Comparison of ENCODE assay signal across 1 cellular context in the genomic region with DNA sequence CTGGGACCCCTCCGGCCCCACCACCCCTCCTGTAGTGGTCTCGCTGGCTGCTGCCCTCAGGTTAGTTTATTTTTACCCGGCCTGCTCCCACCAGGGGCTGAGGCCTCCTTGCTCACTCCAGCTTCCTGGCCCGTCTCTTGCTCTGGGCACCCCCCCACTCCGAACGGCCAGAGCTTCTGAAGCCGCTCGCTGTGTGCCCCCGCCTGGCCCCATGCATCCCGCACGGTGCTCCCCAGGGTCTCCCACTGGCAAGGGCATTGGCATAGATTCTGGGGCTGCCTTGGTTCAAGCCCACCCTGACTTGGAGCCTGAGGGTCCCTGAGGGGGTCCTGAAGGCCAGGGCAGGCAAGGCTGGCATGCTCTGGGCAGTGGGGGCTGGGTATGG.
A peak's percentile ranks its signal among the peaks of the same experiment; 100 is the strongest.
TF ChIP-seq lines count a peak whose summit lies in the region.

No MANE protein-coding gene starts in this region.

TF ChIP-seq in HepG2, 621 proteins besides CTCF, POLR2A, EP300 and RAD21 (continued from another document):
- TF ChIP-seq ATRX (CRISPR knock-in tag; IDR thresholded peaks at IDR 0.05; ENCODE audit: borderline replicate concordance) (no peak), E2F2 (CRISPR knock-in tag; IDR thresholded peaks at IDR 0.05; ENCODE audit: borderline replicate concordance) (no peak), ZNF775 (CRISPR knock-in tag; IDR thresholded peaks at IDR 0.05; ENCODE audit: borderline replicate concordance) (no peak), TGIF2 (CRISPR knock-in tag; IDR thresholded peaks at IDR 0.05) (no peak), PTBP1 (IDR thresholded peaks at IDR 0.05; ENCODE audit: low read depth, low read length, poor library complexity, severe bottlenecking) (peak; percentile 46), GZF1 (CRISPR knock-in tag; IDR thresholded peaks at IDR 0.05) (no peak), ZFP90 (CRISPR knock-in tag; IDR thresholded peaks at IDR 0.05; ENCODE audit: borderline replicate concordance) (no peak), FIP1L1 (IDR thresholded peaks at IDR 0.05; ENCODE audit: borderline replicate concordance, insufficient read depth, low read depth, low read length) (0 out of 2 replicates have a peak, but pooled peaks have one; percentile 25), ZMAT5 (CRISPR knock-in tag; IDR thresholded peaks at IDR 0.05; ENCODE audit: borderline replicate concordance, low read depth) (no peak), ZNF263 (CRISPR knock-in tag; IDR thresholded peaks at IDR 0.05) (0 out of 2 replicates have a peak, but pooled peaks have one; percentile 18), HCFC1 (IDR thresholded peaks at IDR 0.05; ENCODE audit: low read depth, low read length) (no peak), NR0B2 (CRISPR knock-in tag; IDR thresholded peaks at IDR 0.05) (no peak), MBNL3 (CRISPR knock-in tag; conservative IDR thresholded peaks at IDR 0.05) (no peak), ONECUT2 (CRISPR knock-in tag; IDR thresholded peaks at IDR 0.05) (no peak)
- TF ChIP-seq, protein P1, sequence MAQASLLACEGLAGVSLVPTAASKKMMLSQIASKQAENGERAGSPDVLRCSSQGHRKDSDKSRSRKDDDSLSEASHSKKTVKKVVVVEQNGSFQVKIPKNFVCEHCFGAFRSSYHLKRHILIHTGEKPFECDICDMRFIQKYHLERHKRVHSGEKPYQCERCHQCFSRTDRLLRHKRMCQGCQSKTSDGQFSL (CRISPR knock-in tag; IDR thresholded peaks at IDR 0.05): 0 out of 2 replicates have a peak, but pooled peaks have one; percentile 23
- TF ChIP-seq, protein P2, sequence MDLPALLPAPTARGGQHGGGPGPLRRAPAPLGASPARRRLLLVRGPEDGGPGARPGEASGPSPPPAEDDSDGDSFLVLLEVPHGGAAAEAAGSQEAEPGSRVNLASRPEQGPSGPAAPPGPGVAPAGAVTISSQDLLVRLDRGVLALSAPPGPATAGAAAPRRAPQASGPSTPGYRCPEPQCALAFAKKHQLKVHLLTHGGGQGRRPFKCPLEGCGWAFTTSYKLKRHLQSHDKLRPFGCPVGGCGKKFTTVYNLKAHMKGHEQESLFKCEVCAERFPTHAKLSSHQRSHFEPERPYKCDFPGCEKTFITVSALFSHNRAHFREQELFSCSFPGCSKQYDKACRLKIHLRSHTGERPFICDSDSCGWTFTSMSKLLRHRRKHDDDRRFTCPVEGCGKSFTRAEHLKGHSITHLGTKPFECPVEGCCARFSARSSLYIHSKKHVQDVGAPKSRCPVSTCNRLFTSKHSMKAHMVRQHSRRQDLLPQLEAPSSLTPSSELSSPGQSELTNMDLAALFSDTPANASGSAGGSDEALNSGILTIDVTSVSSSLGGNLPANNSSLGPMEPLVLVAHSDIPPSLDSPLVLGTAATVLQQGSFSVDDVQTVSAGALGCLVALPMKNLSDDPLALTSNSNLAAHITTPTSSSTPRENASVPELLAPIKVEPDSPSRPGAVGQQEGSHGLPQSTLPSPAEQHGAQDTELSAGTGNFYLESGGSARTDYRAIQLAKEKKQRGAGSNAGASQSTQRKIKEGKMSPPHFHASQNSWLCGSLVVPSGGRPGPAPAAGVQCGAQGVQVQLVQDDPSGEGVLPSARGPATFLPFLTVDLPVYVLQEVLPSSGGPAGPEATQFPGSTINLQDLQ (CRISPR knock-in tag; IDR thresholded peaks at IDR 0.05): no peak
- TF ChIP-seq, protein P3, sequence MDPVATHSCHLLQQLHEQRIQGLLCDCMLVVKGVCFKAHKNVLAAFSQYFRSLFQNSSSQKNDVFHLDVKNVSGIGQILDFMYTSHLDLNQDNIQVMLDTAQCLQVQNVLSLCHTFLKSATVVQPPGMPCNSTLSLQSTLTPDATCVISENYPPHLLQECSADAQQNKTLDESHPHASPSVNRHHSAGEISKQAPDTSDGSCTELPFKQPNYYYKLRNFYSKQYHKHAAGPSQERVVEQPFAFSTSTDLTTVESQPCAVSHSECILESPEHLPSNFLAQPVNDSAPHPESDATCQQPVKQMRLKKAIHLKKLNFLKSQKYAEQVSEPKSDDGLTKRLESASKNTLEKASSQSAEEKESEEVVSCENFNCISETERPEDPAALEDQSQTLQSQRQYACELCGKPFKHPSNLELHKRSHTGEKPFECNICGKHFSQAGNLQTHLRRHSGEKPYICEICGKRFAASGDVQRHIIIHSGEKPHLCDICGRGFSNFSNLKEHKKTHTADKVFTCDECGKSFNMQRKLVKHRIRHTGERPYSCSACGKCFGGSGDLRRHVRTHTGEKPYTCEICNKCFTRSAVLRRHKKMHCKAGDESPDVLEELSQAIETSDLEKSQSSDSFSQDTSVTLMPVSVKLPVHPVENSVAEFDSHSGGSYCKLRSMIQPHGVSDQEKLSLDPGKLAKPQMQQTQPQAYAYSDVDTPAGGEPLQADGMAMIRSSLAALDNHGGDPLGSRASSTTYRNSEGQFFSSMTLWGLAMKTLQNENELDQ (CRISPR knock-in tag; IDR thresholded peaks at IDR 0.05; ENCODE audit: borderline replicate concordance): no peak
- TF ChIP-seq, protein P4, sequence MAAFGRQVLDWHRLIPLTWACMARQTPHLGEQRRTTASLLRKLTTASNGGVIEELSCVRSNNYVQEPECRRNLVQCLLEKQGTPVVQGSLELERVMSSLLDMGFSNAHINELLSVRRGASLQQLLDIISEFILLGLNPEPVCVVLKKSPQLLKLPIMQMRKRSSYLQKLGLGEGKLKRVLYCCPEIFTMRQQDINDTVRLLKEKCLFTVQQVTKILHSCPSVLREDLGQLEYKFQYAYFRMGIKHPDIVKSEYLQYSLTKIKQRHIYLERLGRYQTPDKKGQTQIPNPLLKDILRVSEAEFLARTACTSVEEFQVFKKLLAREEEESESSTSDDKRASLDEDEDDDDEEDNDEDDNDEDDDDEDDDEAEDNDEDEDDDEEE (CRISPR knock-in tag; IDR thresholded peaks at IDR 0.05): no peak
- TF ChIP-seq, protein P5, sequence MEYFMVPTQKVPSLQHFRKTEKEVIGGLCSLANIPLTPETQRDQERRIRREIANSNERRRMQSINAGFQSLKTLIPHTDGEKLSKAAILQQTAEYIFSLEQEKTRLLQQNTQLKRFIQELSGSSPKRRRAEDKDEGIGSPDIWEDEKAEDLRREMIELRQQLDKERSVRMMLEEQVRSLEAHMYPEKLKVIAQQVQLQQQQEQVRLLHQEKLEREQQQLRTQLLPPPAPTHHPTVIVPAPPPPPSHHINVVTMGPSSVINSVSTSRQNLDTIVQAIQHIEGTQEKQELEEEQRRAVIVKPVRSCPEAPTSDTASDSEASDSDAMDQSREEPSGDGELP (IDR thresholded peaks at IDR 0.05; ENCODE audit: borderline replicate concordance, low read depth): no peak
